21 cellular contexts compared by ENCODE assay signal in the genomic region with DNA sequence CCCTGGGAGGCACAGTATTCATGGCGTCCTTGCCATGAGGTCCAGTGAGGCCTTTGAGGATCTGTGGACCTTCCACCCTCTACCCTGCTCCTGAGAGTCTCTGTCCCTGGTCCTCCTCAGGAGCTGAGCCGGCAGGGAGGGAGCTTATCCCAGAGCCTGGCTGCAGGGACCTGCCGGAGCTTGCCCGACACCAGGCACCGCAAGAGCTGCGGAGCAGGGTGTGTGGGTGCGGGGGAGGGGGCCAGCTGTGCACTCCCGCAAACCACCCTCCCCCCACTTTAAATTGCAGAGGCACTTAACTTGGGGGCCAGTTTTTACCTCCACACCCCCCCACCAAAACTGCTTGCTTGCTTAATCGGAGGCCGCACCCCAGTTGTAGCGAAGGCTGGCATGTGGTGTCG. TPM values are rescaled to one million over a fixed set of nuclear protein-coding genes. Genes with fewer than 3 reads are reported as not detected.
DNase-seq lines count a peak whose midpoint lies in the region; TF ChIP-seq lines count a peak whose summit lies in the region.
"Had no signal": no experiment of that assay in that cellular context is flagged by ENCODE, and none has a peak within 500 bp of the region (broad histone marks: within the 10 kb centered on the region; RNA-seq: fewer than 3 reads in every experiment).

No MANE protein-coding gene starts in this region.

- CTCF ChIA-PET in A673 (lab: Charles Lee), result no interaction called here

- H3K18ac ChIP-seq in neuronal stem cell (ENCODE audit: low read length), result peak overlapping the region; percentile 35

- H3K9ac ChIP-seq in endodermal cell (ENCODE audit: extremely low read depth, low read length, poor library complexity, severe bottlenecking), result no peak overlapping the region
- no peak overlapping the region for H3K9ac ChIP-seq in neuronal stem cell (ENCODE audit: low read depth, low read length, poor library complexity)
- H3K9ac ChIP-seq: BLaER1 had no signal

- H3K14ac ChIP-seq in neuronal stem cell (ENCODE audit: low read length), result peak overlapping the region; percentile 96

- H3K4me1 ChIP-seq in A673 (ENCODE audit: insufficient read depth, low read length, poor library complexity, severe bottlenecking) (peaks cover 34% of the 10 kb centered on the region), endodermal cell (ENCODE audit: control insufficient read depth, insufficient read depth, low read length) (no peaks in the 10 kb centered on the region), neuronal stem cell (ENCODE audit: control insufficient read depth in 2 of 2, insufficient read depth in 1 of 2, low read depth in 1 of 2, low read length in 2 of 2) (peaks cover 3 to 13% of the 10 kb centered on the region in 2 donors)

- no peak overlapping the region for H2BK120ac ChIP-seq in neuronal stem cell (ENCODE audit: low read depth, low read length)

- intact Hi-C loops in A673 (cut with micrococcal nuclease; ENCODE audit: unreplicated experiment), result no loop called here

- no peaks in the 10 kb centered on the region for H3K9me3 Mint-ChIP-seq in endodermal cell
- H3K9me3 Mint-ChIP-seq: central memory CD8-positive, alpha-beta T cell; HFFc6; immature natural killer cell; stimulated activated naive CD8-positive, alpha-beta T cell treated with anti-CD3 and anti-CD28 coated beads, Interleukin-15, amount 100 ng/mL, for 72 hours had no signal

- H3K36me3 ChIP-seq in A673 (ENCODE audit: insufficient read depth, low read length, poor library complexity, severe bottlenecking) (no peaks in the 10 kb centered on the region), endodermal cell (ENCODE audit: control insufficient read depth, insufficient read depth, low read length) (peaks cover 4% of the 10 kb centered on the region), neuronal stem cell (replicated peaks in 1 of 2; ENCODE audit: control insufficient read depth in 2 of 2, insufficient read depth in 2 of 2, low read length in 2 of 2) (peaks cover 5 to 33% of the 10 kb centered on the region in 2 donors)
- H3K36me3 ChIP-seq: ovary had no signal

- H3K36me3 Mint-ChIP-seq in endodermal cell (ENCODE audit: low read depth), result no peaks in the 10 kb centered on the region

- H4K91ac ChIP-seq in neuronal stem cell (ENCODE audit: low read depth, low read length, poor library complexity), result no peak overlapping the region

- no peak overlapping the region for H2BK15ac ChIP-seq in neuronal stem cell (ENCODE audit: low read length)

- H3K79me1 ChIP-seq in neuronal stem cell (ENCODE audit: low read depth, low read length), result peaks cover 6% of the 10 kb centered on the region

- H3K27ac Mint-ChIP-seq in endodermal cell, result no peak overlapping the region
- H3K27ac Mint-ChIP-seq: HFFc6; immature natural killer cell; stimulated activated naive CD8-positive, alpha-beta T cell treated with anti-CD3 and anti-CD28 coated beads, Interleukin-15, amount 100 ng/mL, for 72 hours had no signal

- no peak overlapping the region for H3K4ac ChIP-seq in neuronal stem cell (ENCODE audit: low read length)

- BruUV-seq in A673 (replicated peaks; lab: Mats Ljungman, UMichigan), result no TSS peak

- no peak overlapping the region for H2BK12ac ChIP-seq in neuronal stem cell (ENCODE audit: low read length)

- H3K9me3 ChIP-seq in A673 (ENCODE audit: low read depth, low read length, poor library complexity, severe bottlenecking) (no peaks in the 10 kb centered on the region), endodermal cell (ENCODE audit: control insufficient read depth, low read length) (no peaks in the 10 kb centered on the region), neuronal stem cell (replicated peaks in 1 of 2; ENCODE audit: control insufficient read depth in 2 of 2, insufficient read depth in 1 of 2, low read depth in 1 of 2, low read length in 2 of 2) (no peaks in the 10 kb centered on the region)
- H3K9me3 ChIP-seq: BLaER1, heart right ventricle, ovary had no signal

- DNase-seq in A673 (ENCODE audit: low spot score) (no peak), NCI-H2171 (lab: John Stamatoyannopoulos, UW) (peak; percentile 22), endodermal cell (peak; percentile 71), neuronal stem cell (ENCODE audit: low spot score) (no peak), LoVo (ENCODE audit: low spot score) (no peak), germinal center (ENCODE audit: low spot score) (no peak), ecto neural progenitor cell (ENCODE audit: low spot score) (no peak), OCI-M1 (lab: John Stamatoyannopoulos, UW) (no peak)
- DNase-seq: activated gamma-delta T cell; effector CD4-positive, alpha-beta T cell; heart right ventricle; HFFc6; immature natural killer cell; SHP77 treated with DMSO at 0.1 percent for 48 hours; stimulated activated CD4-positive, alpha-beta T cell treated with anti-CD3 and anti-CD28 coated beads, Interleukin-2, amount 100 ng/mL, for 24 hours; stimulated activated naive CD8-positive, alpha-beta T cell treated with anti-CD3 and anti-CD28 coated beads, Interleukin-15, amount 100 ng/mL, for 72 hours; T-helper 1 cell had no signal

- no peaks in the 10 kb centered on the region for H3K27me3 Mint-ChIP-seq in endodermal cell (ENCODE audit: insufficient read depth)
- H3K27me3 Mint-ChIP-seq: central memory CD8-positive, alpha-beta T cell; stimulated activated naive CD8-positive, alpha-beta T cell treated with anti-CD3 and anti-CD28 coated beads, Interleukin-15, amount 100 ng/mL, for 72 hours had no signal

- no peak overlapping the region for H3K4me3 Mint-ChIP-seq in endodermal cell
- H3K4me3 Mint-ChIP-seq: central memory CD8-positive, alpha-beta T cell; HFFc6; immature natural killer cell; stimulated activated naive CD8-positive, alpha-beta T cell treated with anti-CD3 and anti-CD28 coated beads, Interleukin-15, amount 100 ng/mL, for 72 hours had no signal

- no peak overlapping the region for H2BK5ac ChIP-seq in neuronal stem cell (ENCODE audit: low read length)

- H2AFZ ChIP-seq in neuronal stem cell (ENCODE audit: low read length), result no peak overlapping the region

- no peak overlapping the region for H3K4me3 ChIP-seq in A673 (ENCODE audit: low read depth, low read length, poor library complexity, severe bottlenecking)
- H3K4me3 ChIP-seq in endodermal cell (ENCODE audit: low read length), result no peak overlapping the region
- no peak overlapping the region for H3K4me3 ChIP-seq in neuronal stem cell (ENCODE audit: low read length in 2 of 2)
- H3K4me3 ChIP-seq: BLaER1, heart right ventricle, ovary had no signal

- H3K4me2 ChIP-seq in neuronal stem cell (ENCODE audit: insufficient read depth, low read length, poor library complexity, severe bottlenecking), result no peak overlapping the region
- H3K4me2 ChIP-seq: BLaER1 had no signal

- no peaks in the 10 kb centered on the region for H3K27me3 ChIP-seq in A673 (replicated peaks; ENCODE audit: insufficient read depth, low read depth, low read length, poor library complexity)
- H3K27me3 ChIP-seq in endodermal cell (ENCODE audit: control insufficient read depth, insufficient read depth, low read length, poor library complexity, severe bottlenecking), result no peaks in the 10 kb centered on the region
- no peaks in the 10 kb centered on the region for H3K27me3 ChIP-seq in neuronal stem cell (ENCODE audit: control insufficient read depth in 3 of 3, insufficient read depth in 3 of 3, low read depth in 1 of 3, low read length in 3 of 3)
- H3K27me3 ChIP-seq: BLaER1, heart right ventricle, ovary had no signal

- H4K8ac ChIP-seq in neuronal stem cell (ENCODE audit: low read depth, low read length), result peak overlapping the region; percentile 29

- no peak overlapping the region for H3K23ac ChIP-seq in neuronal stem cell (ENCODE audit: low read depth, low read length, poor library complexity)

- POLR2A ChIA-PET in A673 (lab: Charles Lee; ENCODE audit: low non-redundant PET), result no interaction called here

- H2AK5ac ChIP-seq in neuronal stem cell (ENCODE audit: low read depth, low read length), result peak overlapping the region; percentile 36

- H3K27ac ChIP-seq in A673 (ENCODE audit: low read depth, low read length, poor library complexity, severe bottlenecking) (peak overlapping the region; percentile 30), endodermal cell (ENCODE audit: low read depth, low read length) (no peak overlapping the region), neuronal stem cell (replicated peaks; ENCODE audit: low read length) (no peak overlapping the region)
- H3K27ac ChIP-seq: BLaER1, heart right ventricle, HL-60, ovary had no signal

- WGBS in endodermal cell (ENCODE audit: insufficient coverage in 1 of 2, insufficient read length in 1 of 2), 2 experiments, result 88 to 100% methylated on average over 1 to 12 of the region's 12 CpGs
- no CpG with 5 or more reads among the region's 12 CpGs for WGBS in neuronal stem cell (ENCODE audit: extremely low coverage in 2 of 2, insufficient read length in 2 of 2, insufficient replicate concordance in 1 of 2), 2 donors

- peaks cover 17% of the 10 kb centered on the region for H3K4me1 Mint-ChIP-seq in endodermal cell

- no peak for TF ChIP-seq CTCF in A673 (conservative IDR thresholded peaks at IDR 0.05; ENCODE audit: low read depth, low read length)
- no peak for TF ChIP-seq CTCF in endodermal cell (conservative IDR thresholded peaks at IDR 0.05)

RNA-seq across cellular contexts. Expression of a gene that starts 0.6 kb away (rescaled TPM):
- not detected in 2 replicates for total RNA-seq in A673 (2021)
- not detected for total RNA-seq in endodermal cell
- not detected for polyA plus RNA-seq in endodermal cell (2013, experiment 1 of 2)
- polyA plus RNA-seq in endodermal cell (2013, experiment 2 of 2), result not detected
- polyA plus RNA-seq in neuronal stem cell (2013, experiment 1 of 2), result 0.01 TPM
- polyA plus RNA-seq in neuronal stem cell (2013, experiment 2 of 2), result 0.01 TPM
- total RNA-seq: HFFc6, ovary had no signal

Comparison
In these comparisons a context has a peak if more than half of its experiments do, and no peak if none do; other contexts are left out.
1. DNase-seq: peak in NCI-H2171 (single experiment) and endodermal cell (single experiment); none in A673 (single experiment), neuronal stem cell (single experiment), LoVo (single experiment), germinal center (single experiment), ecto neural progenitor cell (single experiment) and OCI-M1 (single experiment).